In the genomic region with DNA sequence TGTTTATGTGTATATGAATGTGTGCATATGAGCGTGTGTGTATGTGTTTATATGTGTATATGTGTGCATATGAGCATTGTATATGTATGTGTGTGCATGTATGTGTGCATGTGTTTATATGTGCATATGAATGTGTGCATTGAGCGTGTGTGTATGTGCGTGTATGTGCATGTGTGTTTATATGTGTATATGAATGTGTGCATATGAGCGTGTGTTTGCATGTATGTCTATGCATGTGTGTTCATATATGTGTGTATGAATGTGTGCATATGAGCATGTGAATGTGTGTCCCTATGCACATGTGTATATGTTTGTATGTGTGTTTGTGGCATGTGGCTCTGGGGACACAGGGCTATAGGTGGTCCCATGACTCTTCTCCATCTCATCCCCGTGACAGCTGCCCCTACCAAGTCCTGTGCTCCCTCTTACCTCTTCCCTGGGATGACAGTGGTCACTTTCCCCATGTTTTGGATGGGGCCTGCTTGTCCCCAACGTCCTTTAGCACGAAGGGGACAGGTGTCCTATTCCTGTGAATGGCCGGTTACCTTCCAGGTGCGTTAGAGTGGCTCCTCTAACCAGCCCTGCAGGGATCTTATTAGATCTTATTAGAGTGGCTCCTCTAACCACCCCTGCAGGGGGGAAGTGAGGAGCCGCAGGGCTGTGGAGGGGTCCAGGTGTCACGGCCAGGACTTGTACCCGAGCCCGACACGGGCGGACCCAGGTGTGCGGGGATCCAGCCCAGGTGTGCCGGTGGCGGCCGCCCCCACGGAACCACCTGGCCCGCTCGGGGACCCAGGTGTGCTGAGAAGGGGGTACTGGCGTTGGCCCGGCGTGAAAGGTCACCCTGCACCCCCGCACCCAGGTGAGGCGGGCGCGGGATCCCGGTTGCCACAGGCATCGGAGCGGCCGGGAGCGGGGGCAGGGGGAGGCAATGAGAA, we compare ENCODE assay signal across 8 cellular contexts.
DNase-seq lines count a peak whose midpoint lies in the region; ATAC-seq and TF ChIP-seq lines count a peak whose summit lies in the region.

No MANE protein-coding gene starts in this region.

- no peak overlapping the region for H3K27ac Mint-ChIP-seq in T-helper 17 cell

- no peak for TF ChIP-seq POLR2A in heart left ventricle (IDR thresholded peaks at IDR 0.05)

- H3K4me3 ChIP-seq in heart left ventricle (peak overlapping the region; percentile 39 to 88 (median 69)), iPS-11a (ENCODE audit: low read depth, low read length) (peak overlapping the region; percentile 30), stomach smooth muscle (ENCODE audit: low read length in 2 of 2) (peak overlapping the region; percentile 51 to 73)

- no peak for ATAC-seq in heart left ventricle
- ATAC-seq in T-helper 17 cell, result no peak
- no peak for ATAC-seq in HG02610 (IDR thresholded peaks at IDR 0.05; ENCODE audit: unreplicated experiment)

- H3K4me1 ChIP-seq in heart left ventricle (peaks cover 0 to 31% (median 12%) of the 10 kb centered on the region in 12 donors), stomach smooth muscle (ENCODE audit: control insufficient read depth, insufficient read depth, low read length) (peaks cover 15% of the 10 kb centered on the region)

- intact Hi-C loops in heart left ventricle (cut with DNase I), result loop anchor here in 9 of 10 donors (1.0 to 10.0 kb wide), 7 partner anchors 158 to 382 kb away; partner anchors contain the start of gene MGAT5B (in 3 of the 9)
- intact Hi-C loops in cardiac septum (cut with DNase I), result loop anchor here (10.0 kb wide), 1 partner anchor 382 kb away; the partner anchor contains the start of gene MGAT5B

- peak overlapping the region in 8 of 12 donors; percentile 11 to 79 (median 58) for H3K27ac ChIP-seq in heart left ventricle
- no peak overlapping the region for H3K27ac ChIP-seq in stomach smooth muscle (ENCODE audit: low read length)

- peaks cover 6% of the 10 kb centered on the region for H3K4me1 Mint-ChIP-seq in T-helper 17 cell

- peaks cover 2% of the 10 kb centered on the region for H3K36me3 Mint-ChIP-seq in T-helper 17 cell (ENCODE audit: low read depth)

- H3K27me3 Mint-ChIP-seq in T-helper 17 cell, result peaks cover 22% of the 10 kb centered on the region

- H3K36me3 ChIP-seq in heart left ventricle, result no peaks in the 10 kb centered on the region
- no peaks in the 10 kb centered on the region for H3K36me3 ChIP-seq in stomach smooth muscle (ENCODE audit: control insufficient read depth in 2 of 2, insufficient read depth in 2 of 2, low read length in 2 of 2)

- no peaks in the 10 kb centered on the region for H3K9me3 ChIP-seq in heart left ventricle
- no peaks in the 10 kb centered on the region for H3K9me3 ChIP-seq in T-helper 17 cell (ENCODE audit: control insufficient read depth, low read length, poor library complexity, severe bottlenecking)
- no peaks in the 10 kb centered on the region for H3K9me3 ChIP-seq in stomach smooth muscle (ENCODE audit: control insufficient read depth in 2 of 2, low read length in 2 of 2)

- H3K4me3 Mint-ChIP-seq in T-helper 17 cell, result peak overlapping the region; percentile 49

- WGBS in heart left ventricle, 4 donors, result 24 to 41% (median 30%) methylated on average over 17 to 34 of the region's 34 CpGs

- DNase-seq in heart left ventricle (peak in 1 of 5 donors; percentile 65), cardiac septum (ENCODE audit: low spot score) (no peak), T-helper 17 cell (no peak), NCI-H2196 (lab: John Stamatoyannopoulos, UW; ENCODE audit: unreplicated experiment) (no peak), cerebellar cortex (ENCODE audit: low spot score) (no peak)

- H3K9ac ChIP-seq in stomach smooth muscle (ENCODE audit: low read length in 2 of 2), result peak overlapping the region; percentile 28 to 55

- no peak for TF ChIP-seq CTCF in heart left ventricle (IDR thresholded peaks at IDR 0.05)

- H3K27me3 ChIP-seq in heart left ventricle (peaks cover 0 to 7% (median 0%) of the 10 kb centered on the region in 9 donors), stomach smooth muscle (ENCODE audit: control insufficient read depth in 1 of 2, insufficient read depth in 2 of 2, low read length in 2 of 2) (peaks cover 4 to 10% of the 10 kb centered on the region in 2 donors)
